Comparison of ENCODE assay signal across 8 cellular contexts in the genomic region with DNA sequence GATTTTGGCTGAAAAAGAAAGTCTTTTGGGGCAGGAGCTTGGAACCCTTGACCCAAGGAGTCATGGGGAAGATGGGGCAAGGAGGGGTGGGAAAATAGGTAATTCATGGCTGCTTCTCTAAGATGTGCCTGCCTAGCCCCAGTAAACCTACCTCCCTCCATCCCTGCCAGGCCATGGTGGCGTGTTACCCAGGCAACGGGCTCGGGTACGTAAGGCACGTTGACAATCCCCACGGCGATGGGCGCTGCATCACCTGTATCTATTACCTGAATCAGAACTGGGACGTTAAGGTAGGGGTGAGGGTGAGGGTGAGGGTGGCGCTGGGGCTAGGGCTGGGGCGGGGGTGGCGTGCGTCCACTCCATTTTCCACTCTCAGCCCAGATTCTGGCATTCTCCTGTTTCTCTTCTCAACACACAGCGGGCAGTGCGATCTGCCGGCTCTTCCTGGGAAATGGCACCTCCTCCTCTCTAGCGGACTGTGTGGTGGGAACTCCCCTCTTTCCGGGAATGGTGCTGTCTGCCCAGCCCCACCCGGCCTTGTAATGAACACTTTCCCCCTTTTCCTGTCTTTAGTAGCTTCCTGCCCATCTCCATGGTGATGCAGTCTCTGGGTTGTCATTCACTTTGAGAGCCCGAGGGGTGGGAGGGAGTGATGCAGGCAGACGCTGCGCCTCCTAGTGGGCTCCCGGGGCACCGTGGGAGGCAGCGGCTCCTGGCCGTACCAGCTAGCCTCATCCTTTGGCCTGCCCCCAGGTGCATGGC. TPM values are rescaled to one million over a fixed set of nuclear protein-coding genes. Genes with fewer than 3 reads are reported as not detected.
DNase-seq lines count a peak whose midpoint lies in the region; ATAC-seq, FAIRE-seq and TF ChIP-seq lines count a peak whose summit lies in the region.

No MANE protein-coding gene starts in this region.

- no peak overlapping the region for H4K8ac ChIP-seq in H9 (replicated peaks; ENCODE audit: insufficient read length, low read depth, low read length)

- no peak overlapping the region for H3K23ac ChIP-seq in H9 (ENCODE audit: insufficient read length, low read depth, low read length)

- H2BK120ac ChIP-seq in H9 (ENCODE audit: low read depth, low read length, poor library complexity, severe bottlenecking), result no peak overlapping the region

- H2AFZ ChIP-seq in H9 (ENCODE audit: low read length), result no peak overlapping the region

- H3K79me1 ChIP-seq in H9 (ENCODE audit: insufficient read depth, low read depth, low read length, poor library complexity, severe bottlenecking), result peaks cover 8% of the 10 kb centered on the region

- no peak overlapping the region for H2BK5ac ChIP-seq in H9 (ENCODE audit: insufficient read length, low read length)

- no peak overlapping the region for H3T11ph ChIP-seq in H9 (ENCODE audit: low read length)

- TF ChIP-seq CTCF in H9 (conservative IDR thresholded peaks at IDR 0.05) (peak; percentile 97), fibroblast of the aortic adventitia (IDR thresholded peaks at IDR 0.05; ENCODE audit: insufficient read depth, low read length) (peak; percentile 92), natural killer cell (IDR thresholded peaks at IDR 0.05) (peak; percentile 66)

- H3K4me1 Mint-ChIP-seq in H9 (peaks cover 69 to 75% of the 10 kb centered on the region in 2 experiments), natural killer cell (peaks cover 81 to 88% of the 10 kb centered on the region in 2 donors)
- peaks cover 92% of the 10 kb centered on the region for H3K4me1 Mint-ChIP-seq in stimulated activated memory B cell treated with anti-CD40 and anti-IgM and Interleukin-4, amounts not matched to agents 10 μg/mL and 1 μg/mL and 100 μg/mL, for 72 hours

- peaks cover 15% of the 10 kb centered on the region for H3K4me1 ChIP-seq in H9 (ENCODE audit: insufficient read depth, low read length)

- H2BK15ac ChIP-seq in H9 (ENCODE audit: low read depth, low read length), result no peak overlapping the region

- peaks cover 4% of the 10 kb centered on the region for H4K20me1 ChIP-seq in H9 (ENCODE audit: control insufficient read depth, insufficient read depth, insufficient read length)

- H3K14ac ChIP-seq in H9 (ENCODE audit: insufficient read depth, low read length), result no peak overlapping the region

- no peak overlapping the region for H4K91ac ChIP-seq in H9 (ENCODE audit: insufficient read length, low read depth, low read length)

- H3K9me3 Mint-ChIP-seq in H9 (no peaks in the 10 kb centered on the region; a peak in 2 of 5 replicates), natural killer cell (no peaks in the 10 kb centered on the region)
- H3K9me3 Mint-ChIP-seq in stimulated activated memory B cell treated with anti-CD40 and anti-IgM and Interleukin-4, amounts not matched to agents 10 μg/mL and 1 μg/mL and 100 μg/mL, for 72 hours, result no peaks in the 10 kb centered on the region

- peak; percentile 59 to 62 (median 62) for ATAC-seq in natural killer cell
- ATAC-seq in stimulated activated memory B cell treated with anti-CD40 and anti-IgM and Interleukin-4, amounts not matched to agents 10 μg/mL and 1 μg/mL and 100 μg/mL, for 72 hours, result peak; percentile 37
- no peak for ATAC-seq in GM21381 (IDR thresholded peaks at IDR 0.05; ENCODE audit: unreplicated experiment)

- H3K56ac ChIP-seq in H9 (ENCODE audit: insufficient read length, low read depth, low read length), result no peak overlapping the region

- H3K4me3 Mint-ChIP-seq in H9 (peak overlapping the region; percentile 50 to 74), natural killer cell (peak overlapping the region; percentile 79)
- peak overlapping the region; percentile 70 for H3K4me3 Mint-ChIP-seq in stimulated activated memory B cell treated with anti-CD40 and anti-IgM and Interleukin-4, amounts not matched to agents 10 μg/mL and 1 μg/mL and 100 μg/mL, for 72 hours

- peaks cover 32 to 63% (median 50%) of the 10 kb centered on the region in 3 experiments; a peak in 6 of 7 replicates for H3K36me3 Mint-ChIP-seq in H9 (ENCODE audit: insufficient read depth in 1 of 3, low read depth in 3 of 3)
- H3K36me3 Mint-ChIP-seq in natural killer cell, result no peaks in the 10 kb centered on the region
- H3K36me3 Mint-ChIP-seq in stimulated activated memory B cell treated with anti-CD40 and anti-IgM and Interleukin-4, amounts not matched to agents 10 μg/mL and 1 μg/mL and 100 μg/mL, for 72 hours, result peaks cover 49% of the 10 kb centered on the region

- H2AK5ac ChIP-seq in H9 (ENCODE audit: insufficient read length, low read length), result no peak overlapping the region

- no peaks in the 10 kb centered on the region for H3K9me3 ChIP-seq in H9 (ENCODE audit: control insufficient read depth, low read depth, low read length)

- H3K27ac Mint-ChIP-seq in H9 (peak overlapping the region in 2 of 3 experiments; percentile 95 to 97; a peak in 5 of 7 replicates), natural killer cell (peak overlapping the region; percentile 96 to 100)
- peak overlapping the region; percentile 76 for H3K27ac Mint-ChIP-seq in stimulated activated memory B cell treated with anti-CD40 and anti-IgM and Interleukin-4, amounts not matched to agents 10 μg/mL and 1 μg/mL and 100 μg/mL, for 72 hours

- no peak overlapping the region for H2BK20ac ChIP-seq in H9 (ENCODE audit: low read depth, low read length, poor library complexity, severe bottlenecking)

- H3K4me3 ChIP-seq in fibroblast of the aortic adventitia (ENCODE audit: low read depth, low read length), result peak overlapping the region; percentile 22

- H3K79me2 ChIP-seq in H9 (ENCODE audit: insufficient read depth, low read length), result peaks cover 6% of the 10 kb centered on the region; the same call in 1 of the 2 replicates

- WGBS in H9 (ENCODE audit: extremely low coverage, insufficient read length, low lambda C conversion rate), result no CpG with 5 or more reads among the region's 26 CpGs

- no peak for FAIRE-seq in RCC 7860 (lab: Jason Lieb, UNC)

- intact Hi-C loops in natural killer cell (cut with micrococcal nuclease), result no loop called here

- H3K18ac ChIP-seq in H9 (ENCODE audit: insufficient read length, low read depth, low read length), result no peak overlapping the region

- no peak overlapping the region for H3K4ac ChIP-seq in H9 (ENCODE audit: low read depth, low read length)

- no peaks in the 10 kb centered on the region for H3K27me3 ChIP-seq in H9 (ENCODE audit: insufficient read depth, low read length)

- H2BK12ac ChIP-seq in H9 (ENCODE audit: insufficient read length, low read depth, low read length), result no peak overlapping the region

- DNase-seq in AG08395 (ENCODE audit: low spot score) (peak; percentile 94), H9 (peak; percentile 99), RCC 7860 (ENCODE audit: low spot score) (peak; percentile 67), activated gamma-delta T cell (lab: John Stamatoyannopoulos, UW) (peak; percentile 42), fibroblast of the aortic adventitia (ENCODE audit: low read depth) (peak; percentile 94), natural killer cell (peak; percentile 64)

- H3K4me2 ChIP-seq in H9 (ENCODE audit: insufficient read depth, insufficient read length, low read length), result peak overlapping the region; percentile 7

- H3K23me2 ChIP-seq in H9 (ENCODE audit: insufficient read length, low read depth, low read length, poor library complexity, severe bottlenecking), result peaks cover 5% of the 10 kb centered on the region

- H3K27me3 Mint-ChIP-seq in H9 (ENCODE audit: low read depth), result peaks cover 6% of the 10 kb centered on the region
- no peaks in the 10 kb centered on the region for H3K27me3 Mint-ChIP-seq in natural killer cell (ENCODE audit: low read depth in 2 of 2)
- H3K27me3 Mint-ChIP-seq in stimulated activated memory B cell treated with anti-CD40 and anti-IgM and Interleukin-4, amounts not matched to agents 10 μg/mL and 1 μg/mL and 100 μg/mL, for 72 hours, result no peaks in the 10 kb centered on the region

- no peak overlapping the region for H3K9ac ChIP-seq in H9 (ENCODE audit: extremely low read depth, insufficient read length, low read length)

- no peak overlapping the region for H4K5ac ChIP-seq in H9 (ENCODE audit: insufficient read length, low read depth, low read length)

- H3K27ac ChIP-seq in H9 (ENCODE audit: insufficient read length, low read depth, low read length), result no peak overlapping the region

RNA-seq across cellular contexts. Expression of gene EGLN2, which starts 7.6 kb away (rescaled TPM):
- total RNA-seq in H9 (2021) (126 and 131 TPM in 2 replicates), fibroblast of the aortic adventitia (ENCODE audit: low replicate concordance) (60.6 and 64.2 TPM in 2 replicates), natural killer cell (100 to 1,000 TPM; 104 to 156 (median 151) TPM)

RNA-seq across cellular contexts. Expression of gene RAB4B, which starts 28.5 kb away (rescaled TPM):
- 22.6 and 26.8 TPM in 2 replicates for total RNA-seq in H9 (2021)
- total RNA-seq in fibroblast of the aortic adventitia (ENCODE audit: low replicate concordance), result 9.0 and 10.1 TPM in 2 replicates
- total RNA-seq in natural killer cell, result 10 to 100 TPM; 97.8 to 99.8 (median 98.6) TPM

RNA-seq across cellular contexts. Expression of gene MIA, which starts 31.2 kb away (rescaled TPM):
- not detected in 2 replicates for total RNA-seq in H9 (2021)
- not detected in 2 replicates for total RNA-seq in fibroblast of the aortic adventitia (ENCODE audit: low replicate concordance)
- total RNA-seq in natural killer cell, result not detected

RNA-seq across cellular contexts. Expression of gene CYP2A6, which starts 43.7 kb away (rescaled TPM):
- total RNA-seq in H9 (2021) (0.28 TPM in 1 of 2 replicates, not detected in the other), fibroblast of the aortic adventitia (ENCODE audit: low replicate concordance) (not detected in 2 replicates), natural killer cell (not detected)

RNA-seq across cellular contexts. Expression of gene SNRPA, which starts 55.6 kb away (rescaled TPM):
- total RNA-seq in H9 (2021), result 199 and 225 TPM in 2 replicates
- total RNA-seq in fibroblast of the aortic adventitia (ENCODE audit: low replicate concordance), result 19.1 and 29.8 TPM in 2 replicates
- 10 to 100 TPM; 56.2 to 65.9 (median 60.9) TPM for total RNA-seq in natural killer cell

Comparison
In these comparisons a context has a peak if more than half of its experiments do, and no peak if none do; other contexts are left out.
1. DNase-seq: peak in every context shown above with its lines; median percentile 99 in H9; 94 in AG08395; 94 in fibroblast of the aortic adventitia; 67 in RCC 7860; 64 in natural killer cell; 42 in activated gamma-delta T cell.